13 cellular contexts compared by ENCODE assay signal in the genomic region with DNA sequence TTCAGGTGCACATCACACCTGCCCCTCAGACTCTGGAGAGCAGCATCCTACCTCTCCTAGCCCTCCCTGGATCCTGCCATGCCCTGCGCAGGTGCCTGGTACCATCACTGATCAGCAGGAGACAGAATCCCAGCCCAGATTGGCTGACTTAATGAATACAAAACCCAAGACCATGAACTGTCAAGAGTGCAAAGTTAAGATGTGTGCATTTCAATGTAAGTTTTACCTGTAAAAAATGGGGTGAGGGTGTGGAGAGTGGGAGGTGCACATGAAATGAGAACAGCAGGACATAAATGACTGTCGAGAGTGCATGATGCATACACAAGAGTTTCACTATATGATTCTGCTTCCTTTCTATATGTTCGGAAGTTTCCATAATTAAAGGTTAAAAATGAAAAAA.
DNase-seq lines count a peak whose midpoint lies in the region; ATAC-seq lines count a peak whose summit lies in the region.
"Had no signal": no experiment of that assay in that cellular context is flagged by ENCODE, and none has a peak within 500 bp of the region (broad histone marks: within the 10 kb centered on the region; RNA-seq: fewer than 3 reads in every experiment).

No MANE protein-coding gene starts in this region.

- H3K4me3 Mint-ChIP-seq in activated naive CD8-positive, alpha-beta T cell: peak overlapping the region; percentile 15
- H3K4me3 Mint-ChIP-seq in stimulated activated naive CD8-positive, alpha-beta T cell treated with anti-CD3 and anti-CD28 coated beads, Interleukin-15, amount 100 ng/mL, for 72 hours: peak overlapping the region; percentile 63 to 73

- H3K27ac ChIP-seq in substantia nigra (ENCODE audit: low read depth, low read length, poor library complexity, severe bottlenecking): no peak overlapping the region
- H3K27ac ChIP-seq: coronary artery had no signal

- no peaks in the 10 kb centered on the region for H3K27me3 Mint-ChIP-seq in activated naive CD8-positive, alpha-beta T cell
- no peaks in the 10 kb centered on the region for H3K27me3 Mint-ChIP-seq in stimulated activated naive CD8-positive, alpha-beta T cell treated with anti-CD3 and anti-CD28 coated beads, Interleukin-15, amount 100 ng/mL, for 72 hours

- peak overlapping the region; percentile 88 for H3K27ac Mint-ChIP-seq in activated naive CD8-positive, alpha-beta T cell
- H3K27ac Mint-ChIP-seq in stimulated activated naive CD8-positive, alpha-beta T cell treated with anti-CD3 and anti-CD28 coated beads, Interleukin-15, amount 100 ng/mL, for 72 hours: peak overlapping the region; percentile 91 to 94

- no peaks in the 10 kb centered on the region for H3K9me3 Mint-ChIP-seq in activated naive CD8-positive, alpha-beta T cell (ENCODE audit: low read depth)
- H3K9me3 Mint-ChIP-seq in stimulated activated naive CD8-positive, alpha-beta T cell treated with anti-CD3 and anti-CD28 coated beads, Interleukin-15, amount 100 ng/mL, for 72 hours: no peaks in the 10 kb centered on the region

- DNase-seq in stimulated activated naive CD4-positive, alpha-beta T cell treated with Interleukin-2 at 50 U/mL for 16 hours (lab: John Stamatoyannopoulos, UW): peak; percentile 29
- DNase-seq in stimulated activated naive CD4-positive, alpha-beta T cell (lab: John Stamatoyannopoulos, UW): no peak
- DNase-seq in stimulated activated naive CD8-positive, alpha-beta T cell treated with anti-CD3 and anti-CD28 coated beads, Interleukin-15, amount 100 ng/mL, for 72 hours: peak in 1 of 2 donors; percentile 47
- no peak for DNase-seq in 8988T
- no peak for DNase-seq in NCI-H2107 (lab: John Stamatoyannopoulos, UW)
- no peak for DNase-seq in substantia nigra (lab: John Stamatoyannopoulos, UW)
- DNase-seq: activated CD8-positive, alpha-beta memory T cell treated with anti-CD3 and anti-CD28 coated beads for 24 hours; BE2C; hypothalamus had no signal

- peaks cover 36% of the 10 kb centered on the region for H3K4me1 Mint-ChIP-seq in activated naive CD8-positive, alpha-beta T cell (ENCODE audit: low read depth)
- peaks cover 80% of the 10 kb centered on the region for H3K4me1 Mint-ChIP-seq in stimulated activated naive CD8-positive, alpha-beta T cell treated with anti-CD3 and anti-CD28 coated beads, Interleukin-15, amount 100 ng/mL, for 72 hours

- ATAC-seq in HG02885 (IDR thresholded peaks at IDR 0.05; ENCODE audit: poor library complexity, unreplicated experiment): peak; percentile 57
- peak; percentile 86 for ATAC-seq in stimulated activated naive CD8-positive, alpha-beta T cell treated with anti-CD3 and anti-CD28 coated beads, Interleukin-15, amount 100 ng/mL, for 72 hours
- ATAC-seq: Panc1 had no signal

- H3K36me3 Mint-ChIP-seq in activated naive CD8-positive, alpha-beta T cell: peaks cover 14% of the 10 kb centered on the region
